ENCODE assay signal across 15 cellular contexts in genomic region chr14:47262801-47263200, GRCh38.
DNase-seq lines count a peak whose midpoint lies in the region; ATAC-seq and TF ChIP-seq lines count a peak whose summit lies in the region.
"Had no signal": no experiment of that assay in that cellular context is flagged by ENCODE, and none has a peak within 500 bp of the region (broad histone marks: within the 10 kb centered on the region; RNA-seq: fewer than 3 reads in every experiment).

No MANE protein-coding gene starts in this region.

- intact Hi-C loops in left colon (cut with DNase I, micrococcal nuclease) = no loop called here

- ATAC-seq in GM19023 (IDR thresholded peaks at IDR 0.05; ENCODE audit: unreplicated experiment) (no peak), left colon (no peak)
- ATAC-seq: HCT116 had no signal

- no peak overlapping the region for H4K8ac ChIP-seq in mesendoderm (ENCODE audit: low read depth, low read length)

- TF ChIP-seq CTCF in RWPE1 (conservative IDR thresholded peaks at IDR 0.05; ENCODE audit: low read depth) = no peak
- no peak for TF ChIP-seq CTCF in epithelial cell of esophagus (IDR thresholded peaks at IDR 0.05; ENCODE audit: insufficient read depth, low read depth, low read length, missing control alignments)

- no peaks in the 10 kb centered on the region for H3K27me3 ChIP-seq in mesendoderm (ENCODE audit: insufficient read depth, low read length, poor library complexity)
- H3K27me3 ChIP-seq: BLaER1 treated with 17β-estradiol and CSF1 and Interleukin-3, amounts not matched to agents 10 nM and 100 nM had no signal

- H2BK120ac ChIP-seq in mesendoderm (ENCODE audit: low read depth, low read length) = no peak overlapping the region

- peak; percentile 65 for DNase-seq in HT1080 (ENCODE audit: low read depth)
- peak; percentile 22 for DNase-seq in RWPE1 (ENCODE audit: low spot score)
- peak; percentile 55 for DNase-seq in epithelial cell of esophagus (ENCODE audit: low read depth)
- no peak for DNase-seq in mesendoderm
- no peak for DNase-seq in GDM1 (lab: John Stamatoyannopoulos, UW)
- no peak for DNase-seq in NK-92 (lab: John Stamatoyannopoulos, UW; ENCODE audit: unreplicated experiment)
- no peak for DNase-seq in left colon
- DNase-seq: ACHN; CD4-positive, CD25-positive, alpha-beta regulatory T cell; DMS53; GM23248 had no signal

- CTCF ChIA-PET in RWPE1 (lab: Yijun Ruan, JAX) = no interaction called here

- H3K4me1 ChIP-seq in mesendoderm (ENCODE audit: control insufficient read depth, low read depth, low read length) = no peaks in the 10 kb centered on the region
- H3K4me1 ChIP-seq: BLaER1 treated with 17β-estradiol and CSF1 and Interleukin-3, amounts not matched to agents 10 nM and 100 nM had no signal

- H2BK5ac ChIP-seq in mesendoderm (ENCODE audit: low read length) = no peak overlapping the region

- H3K9ac ChIP-seq in mesendoderm (ENCODE audit: low read length) = no peak overlapping the region
- H3K9ac ChIP-seq: BLaER1 treated with 17β-estradiol and CSF1 and Interleukin-3, amounts not matched to agents 10 nM and 100 nM; GM23248 had no signal

- no peaks in the 10 kb centered on the region for H3K79me2 ChIP-seq in mesendoderm (ENCODE audit: control insufficient read depth, insufficient read depth, low read length)

- no peak overlapping the region for H3K23ac ChIP-seq in mesendoderm (ENCODE audit: low read length)

- H3K4me3 ChIP-seq in epithelial cell of esophagus (ENCODE audit: low read length) (no peak overlapping the region), mesendoderm (ENCODE audit: low read length) (no peak overlapping the region)
- H3K4me3 ChIP-seq: BLaER1 treated with 17β-estradiol and CSF1 and Interleukin-3, amounts not matched to agents 10 nM and 100 nM; GM23248 had no signal

- no peak overlapping the region for H4K5ac ChIP-seq in mesendoderm (ENCODE audit: low read length)

- H3K36me3 ChIP-seq in mesendoderm (ENCODE audit: control insufficient read depth, insufficient read depth, low read length) = no peaks in the 10 kb centered on the region
- H3K36me3 ChIP-seq: BLaER1 treated with 17β-estradiol and CSF1 and Interleukin-3, amounts not matched to agents 10 nM and 100 nM had no signal

- H3K56ac ChIP-seq in mesendoderm (ENCODE audit: low read length) = no peak overlapping the region

- peak overlapping the region; percentile 39 for H3K18ac ChIP-seq in mesendoderm (ENCODE audit: low read length)

- no peak overlapping the region for H2AK5ac ChIP-seq in mesendoderm (ENCODE audit: low read length)

- no peak overlapping the region for H3K27ac ChIP-seq in RWPE1
- no peak overlapping the region for H3K27ac ChIP-seq in mesendoderm (ENCODE audit: low read depth, low read length)
- H3K27ac ChIP-seq: BLaER1 treated with 17β-estradiol and CSF1 and Interleukin-3, amounts not matched to agents 10 nM and 100 nM; GM23248; HL-60 had no signal

- no peaks in the 10 kb centered on the region for H3K79me1 ChIP-seq in mesendoderm (ENCODE audit: low read length)

- POLR2A ChIA-PET in RWPE1 (lab: Yijun Ruan, JAX; ENCODE audit: low non-redundant PET) = no interaction called here

- no peak overlapping the region for H2BK15ac ChIP-seq in mesendoderm (replicated peaks; ENCODE audit: low read depth)

- no peak overlapping the region for H3K4ac ChIP-seq in mesendoderm (ENCODE audit: low read depth, low read length)

- no CpG with 5 or more reads among the region's 2 CpGs for WGBS in mesendoderm (ENCODE audit: extremely low coverage, insufficient coverage, low lambda C conversion rate)

- no peak overlapping the region for H3K4me2 ChIP-seq in mesendoderm (ENCODE audit: low read length)
- H3K4me2 ChIP-seq: BLaER1 treated with 17β-estradiol and CSF1 and Interleukin-3, amounts not matched to agents 10 nM and 100 nM had no signal

Comparison
In these comparisons a context has a peak if more than half of its experiments do, and no peak if none do; other contexts are left out.
1. DNase-seq: peak in HT1080 (single experiment), RWPE1 (single experiment) and epithelial cell of esophagus (single experiment); none in mesendoderm (single experiment), GDM1 (single experiment), NK-92 (single experiment) and left colon (0 of 2).